ENCODE assay signal across 19 cellular contexts in genomic region chr5:101174981-101175380, GRCh38.
DNase-seq lines count a peak whose midpoint lies in the region; ATAC-seq and TF ChIP-seq lines count a peak whose summit lies in the region.
"Had no signal": no experiment of that assay in that cellular context is flagged by ENCODE, and none has a peak within 500 bp of the region (broad histone marks: within the 10 kb centered on the region; RNA-seq: fewer than 3 reads in every experiment).

No MANE protein-coding gene starts in this region.

- no peaks in the 10 kb centered on the region for H3K36me3 ChIP-seq in PC-3 (ENCODE audit: low read depth, low read length)
- H3K36me3 ChIP-seq: BLaER1 treated with 17β-estradiol and CSF1 and Interleukin-3, amounts not matched to agents 10 nM and 100 nM had no signal

- intact Hi-C loops in PC-3 (cut with micrococcal nuclease): no loop called here

- H3K9me2 ChIP-seq in PC-3 (replicated peaks; ENCODE audit: low read length): no peaks in the 10 kb centered on the region

- DNase-seq in SIG-M5 treated with dmso at 0.1 percent for 504 hours (lab: John Stamatoyannopoulos, UW; ENCODE audit: unreplicated experiment): peak; percentile 52
- no peak for DNase-seq in SIG-M5 (lab: John Stamatoyannopoulos, UW)
- DNase-seq in HT-29 (ENCODE audit: low spot score): peak; percentile 11
- peak; percentile 10 for DNase-seq in LNCaP clone FGC (ENCODE audit: low read depth)
- DNase-seq in PC-3: peak; percentile 11
- no peak for DNase-seq in NCI-H748 treated with DMSO at 0.1 percent for 48 hours (lab: John Stamatoyannopoulos, UW)
- DNase-seq: AML-193; Caco-2; Calu3; CD4-positive, alpha-beta T cell; CD8-positive, alpha-beta T cell; DMS79 treated with DMSO at 0.1 percent for 48 hours; GF-D8 had no signal

- no peak overlapping the region for H3K4me2 ChIP-seq in PC-3 (ENCODE audit: low read length)
- H3K4me2 ChIP-seq: A549; BLaER1 treated with 17β-estradiol and CSF1 and Interleukin-3, amounts not matched to agents 10 nM and 100 nM had no signal

- no peaks in the 10 kb centered on the region for H3K27me3 ChIP-seq in PC-3 (ENCODE audit: low read length)
- H3K27me3 ChIP-seq: BLaER1 treated with 17β-estradiol and CSF1 and Interleukin-3, amounts not matched to agents 10 nM and 100 nM had no signal

- TF ChIP-seq CTCF in LNCaP clone FGC (IDR thresholded peaks at IDR 0.05; ENCODE audit: control insufficient read depth, extremely low read depth, insufficient read depth) (no peak), PC-3 (conservative IDR thresholded peaks at IDR 0.05; ENCODE audit: low read depth, low read length) (no peak)

- ATAC-seq in PC-3: no peak
- no peak for ATAC-seq in HG02938 (IDR thresholded peaks at IDR 0.05; ENCODE audit: unreplicated experiment)
- ATAC-seq in GM21737 (IDR thresholded peaks at IDR 0.05; ENCODE audit: unreplicated experiment): no peak
- ATAC-seq: A549; CD8-positive, alpha-beta T cell had no signal

- no TSS peak for BruUV-seq in PC-3 (replicated peaks; lab: Mats Ljungman, UMichigan)

- no peak overlapping the region for H3K9ac ChIP-seq in PC-3 (ENCODE audit: low read length)
- H3K9ac ChIP-seq: BLaER1 treated with 17β-estradiol and CSF1 and Interleukin-3, amounts not matched to agents 10 nM and 100 nM had no signal

- no peak overlapping the region for H3K27ac ChIP-seq in PC-3 (ENCODE audit: low read length)
- H3K27ac ChIP-seq: 22Rv1; A549; BLaER1 treated with 17β-estradiol and CSF1 and Interleukin-3, amounts not matched to agents 10 nM and 100 nM; C4-2B had no signal

- H3K4me3 ChIP-seq in LNCaP clone FGC (ENCODE audit: low read depth, low read length) (no peak overlapping the region), PC-3 (ENCODE audit: low read length) (no peak overlapping the region)
- H3K4me3 ChIP-seq: A549; BLaER1 treated with 17β-estradiol and CSF1 and Interleukin-3, amounts not matched to agents 10 nM and 100 nM had no signal

- CTCF ChIA-PET in PC-3 (lab: Charles Lee): no interaction called here

- no peaks in the 10 kb centered on the region for H4K20me1 ChIP-seq in PC-3 (ENCODE audit: low read length)
- H4K20me1 ChIP-seq: BLaER1 treated with 17β-estradiol and CSF1 and Interleukin-3, amounts not matched to agents 10 nM and 100 nM had no signal

- no peaks in the 10 kb centered on the region for H3K4me1 ChIP-seq in PC-3 (ENCODE audit: insufficient read depth, low read length)
- H3K4me1 ChIP-seq: A549; BLaER1 treated with 17β-estradiol and CSF1 and Interleukin-3, amounts not matched to agents 10 nM and 100 nM; Caco-2 had no signal

- H3F3A ChIP-seq in PC-3 (ENCODE audit: low read length, unreplicated experiment): no peaks in the 10 kb centered on the region

- POLR2A ChIA-PET in PC-3 (lab: Charles Lee; ENCODE audit: unreplicated experiment): no interaction called here

- no peak overlapping the region for H2AFZ ChIP-seq in PC-3 (ENCODE audit: low read length)

- no peaks in the 10 kb centered on the region for H3K9me3 ChIP-seq in PC-3 (ENCODE audit: low read length)

- H3K79me2 ChIP-seq in PC-3 (ENCODE audit: low read length): no peaks in the 10 kb centered on the region

Comparison
In these comparisons a context has a peak if more than half of its experiments do, and no peak if none do; other contexts are left out.
1. DNase-seq: peak in SIG-M5 treated with dmso at 0.1 percent for 504 hours (single experiment), HT-29 (single experiment), LNCaP clone FGC (single experiment) and PC-3 (single experiment); none in SIG-M5 (single experiment) and NCI-H748 treated with DMSO at 0.1 percent for 48 hours (single experiment).